15 cellular contexts compared by ENCODE assay signal in genomic region chr6:3210024-3210610, GRCh38. TPM values are rescaled to one million over a fixed set of nuclear protein-coding genes. Genes with fewer than 3 reads are reported as not detected.
DNase-seq lines count a peak whose midpoint lies in the region; ATAC-seq, FAIRE-seq and TF ChIP-seq lines count a peak whose summit lies in the region.
"Had no signal": no experiment of that assay in that cellular context is flagged by ENCODE, and none has a peak within 500 bp of the region (broad histone marks: within the 10 kb centered on the region; RNA-seq: fewer than 3 reads in every experiment).

No MANE protein-coding gene starts in this region.

- H3K27me3 Mint-ChIP-seq in activated CD8-positive, alpha-beta T cell treated with anti-CD3 and anti-CD28 coated beads for 36 hours, result peaks cover 16% of the 10 kb centered on the region
- peaks cover 19% of the 10 kb centered on the region for H3K27me3 Mint-ChIP-seq in activated CD8-positive, alpha-beta T cell treated with anti-CD3 and anti-CD28 coated beads, Interleukin-2, amount 10 ng/mL, durations not matched to agents 7 days and 5 days (ENCODE audit: low read depth)
- H3K27me3 Mint-ChIP-seq in stimulated activated naive B cell treated with anti-CD40 and anti-IgM and Interleukin-4, amounts not matched to agents 10 μg/mL and 1 μg/mL and 100 μg/mL, for 72 hours, result peaks cover 26 to 38% of the 10 kb centered on the region in 2 donors

- no peak overlapping the region for H3K4me3 ChIP-seq in GM12878

- no peak for TF ChIP-seq CTCF in activated CD8-positive, alpha-beta T cell treated with anti-CD3 and anti-CD28 coated beads for 36 hours (IDR thresholded peaks at IDR 0.05)
- TF ChIP-seq CTCF in GM12878 (IDR thresholded peaks at IDR 0.05 in 2 of 3, conservative IDR thresholded peaks at IDR 0.05 in 1 of 3; ENCODE audit: control insufficient read depth in 2 of 3, extremely low read depth in 1 of 3, insufficient read depth in 1 of 3, low read depth in 3 of 3, low read length in 3 of 3), result no peak

- intact Hi-C loops in activated CD8-positive, alpha-beta T cell treated with anti-CD3 and anti-CD28 coated beads for 36 hours (cut with micrococcal nuclease), result no loop called here
- intact Hi-C loops in GM12878 (cut with micrococcal nuclease; ENCODE audit: unreplicated experiment), result no loop called here

- H3K4me3 Mint-ChIP-seq in activated CD8-positive, alpha-beta T cell treated with anti-CD3 and anti-CD28 coated beads for 36 hours, result no peak overlapping the region
- no peak overlapping the region for H3K4me3 Mint-ChIP-seq in activated CD8-positive, alpha-beta T cell treated with anti-CD3 and anti-CD28 coated beads, Interleukin-2, amount 10 ng/mL, durations not matched to agents 7 days and 5 days
- H3K4me3 Mint-ChIP-seq in stimulated activated naive B cell treated with anti-CD40 and anti-IgM and Interleukin-4, amounts not matched to agents 10 μg/mL and 1 μg/mL and 100 μg/mL, for 72 hours, result peak overlapping the region in 1 of 2 donors; percentile 6
- H3K4me3 Mint-ChIP-seq: nephron had no signal

- SMC1A ChIA-PET in GM12878 (lab: Charles Lee; ENCODE audit: uncharacterized antibody, unreplicated experiment), result interaction anchor here (0.7 to 2.4 kb wide), 10 partner anchors 14 to 206 kb away, joined by 3 to 10 read pairs (median 3); partner anchors contain the start of gene TUBB2A

- H4K20me1 ChIP-seq in GM12878 (ENCODE audit: control insufficient read depth, insufficient read depth), result no peaks in the 10 kb centered on the region

- H3K4me1 Mint-ChIP-seq in activated CD8-positive, alpha-beta T cell treated with anti-CD3 and anti-CD28 coated beads for 36 hours (ENCODE audit: low read depth), result peaks cover 27% of the 10 kb centered on the region
- peaks cover 8% of the 10 kb centered on the region for H3K4me1 Mint-ChIP-seq in activated CD8-positive, alpha-beta T cell treated with anti-CD3 and anti-CD28 coated beads, Interleukin-2, amount 10 ng/mL, durations not matched to agents 7 days and 5 days (ENCODE audit: low read depth)
- H3K4me1 Mint-ChIP-seq in stimulated activated naive B cell treated with anti-CD40 and anti-IgM and Interleukin-4, amounts not matched to agents 10 μg/mL and 1 μg/mL and 100 μg/mL, for 72 hours, result peaks cover 39 to 51% of the 10 kb centered on the region in 2 donors

- no peak for TF ChIP-seq EP300 in GM12878 (IDR thresholded peaks at IDR 0.05; ENCODE audit: borderline replicate concordance in 1 of 2, control insufficient read depth in 1 of 2, low read depth in 2 of 2, low read length in 2 of 2)

- RAD21 ChIA-PET in GM12878 (lab: Charles Lee; ENCODE audit: unreplicated experiment), result interaction anchor here (0.5 to 3.4 kb wide), 11 partner anchors 8 to 522 kb away, joined by 3 to 17 read pairs (median 4); partner anchors contain the start of gene TUBB2A

- FAIRE-seq in GM12878 (lab: Jason Lieb, UNC), result no peak
- FAIRE-seq: GM12891 had no signal

- DNase-seq in activated CD8-positive, alpha-beta T cell treated with anti-CD3 and anti-CD28 coated beads for 36 hours, result no peak
- DNase-seq in activated CD8-positive, alpha-beta T cell treated with anti-CD3 and anti-CD28 coated beads, Interleukin-2, amount 10 ng/mL, durations not matched to agents 7 days and 5 days, result no peak
- no peak for DNase-seq in GM12878 (ENCODE audit: low read depth, low spot score)
- DNase-seq in stimulated activated naive B cell treated with anti-CD40 and anti-IgM and Interleukin-4, amounts not matched to agents 10 μg/mL and 1 μg/mL and 100 μg/mL, for 72 hours, result no peak
- DNase-seq in HuH-7 (ENCODE audit: low spot score), result no peak
- DNase-seq in KBM-7, result no peak
- DNase-seq in DMS53 treated with DMSO at 0.1 percent for 48 hours (lab: John Stamatoyannopoulos, UW; ENCODE audit: unreplicated experiment), result no peak
- DNase-seq: ACHN, DND-41, head of caudate nucleus, NCI-H2081 had no signal

- no peaks in the 10 kb centered on the region for H3K27me3 ChIP-seq in GM12878 (replicated peaks in 1 of 2; ENCODE audit: control insufficient read depth in 2 of 2, insufficient read depth in 2 of 2, low read length in 1 of 2)

- peak overlapping the region; percentile 31; the same call in 1 of the 2 replicates for H2AFZ ChIP-seq in GM12878 (ENCODE audit: control insufficient read depth, low read depth, low read length)

- peaks cover 37% of the 10 kb centered on the region for H3K4me1 ChIP-seq in GM12878 (ENCODE audit: control insufficient read depth, insufficient read depth, low read length)

- H3K9me3 Mint-ChIP-seq in activated CD8-positive, alpha-beta T cell treated with anti-CD3 and anti-CD28 coated beads for 36 hours, result no peaks in the 10 kb centered on the region
- no peaks in the 10 kb centered on the region for H3K9me3 Mint-ChIP-seq in activated CD8-positive, alpha-beta T cell treated with anti-CD3 and anti-CD28 coated beads, Interleukin-2, amount 10 ng/mL, durations not matched to agents 7 days and 5 days (ENCODE audit: insufficient read depth)
- no peaks in the 10 kb centered on the region for H3K9me3 Mint-ChIP-seq in stimulated activated naive B cell treated with anti-CD40 and anti-IgM and Interleukin-4, amounts not matched to agents 10 μg/mL and 1 μg/mL and 100 μg/mL, for 72 hours
- H3K9me3 Mint-ChIP-seq: nephron had no signal

- no peaks in the 10 kb centered on the region for H3K36me3 ChIP-seq in GM12878 (ENCODE audit: control insufficient read depth in 2 of 2, insufficient read depth in 2 of 2, low read length in 1 of 2)

- in situ Hi-C loops in GM12878 (cut with MboI) (no loop called here), KBM-7 (cut with MboI; ENCODE audit: low pct_unique_long_range_greater_than_20kb, low sequenced_read_pairs) (no loop called here)

- H3K27ac ChIP-seq in GM12878 (ENCODE audit: control insufficient read depth, insufficient read depth), result peak overlapping the region; percentile 71

- WGBS in GM12878 (ENCODE audit: insufficient coverage, insufficient replicate concordance, low lambda C conversion rate, missing lambda C conversion rate), result 79% methylated on average over 9 of the region's 9 CpGs

- CTCF ChIA-PET in activated CD8-positive, alpha-beta T cell treated with anti-CD3 and anti-CD28 coated beads for 36 hours (lab: Charles Lee), result interaction anchor here (0.6 to 2.8 kb wide), 8 partner anchors 13 to 213 kb away, joined by 3 to 16 read pairs (median 3); no protein-coding TSS in a partner anchor
- CTCF ChIA-PET in activated CD8-positive, alpha-beta T cell treated with anti-CD3 and anti-CD28 coated beads, Interleukin-2, amount 10 ng/mL, durations not matched to agents 7 days and 5 days (lab: Charles Lee), result interaction anchor here (0.9 to 1.9 kb wide), 2 partner anchors 41 to 53 kb away, joined by 3 to 6 read pairs; partner anchors contain the start of gene TUBB2A
- CTCF ChIA-PET in GM12878 (lab: Yijun Ruan, JAX), result interaction anchor here (1.1 to 3.0 kb wide), 6 partner anchors 22 to 213 kb away, joined by 3 to 10 read pairs (median 5); partner anchors contain the start of gene TUBB2A

- no peak for TF ChIP-seq RAD21 in GM12878 (IDR thresholded peaks at IDR 0.05; ENCODE audit: insufficient read depth, low read depth, low read length)

- H3K9me3 ChIP-seq in GM12878 (replicated peaks; ENCODE audit: control insufficient read depth, insufficient read depth, low read length), result no peaks in the 10 kb centered on the region; the same call in 2 of the 3 replicates

- no peak for TF ChIP-seq POLR2A in GM12878 (IDR thresholded peaks at IDR 0.05; ENCODE audit: low read depth, low read length)

- TSS peak; percentile 84 for BruUV-seq in GM12878 (replicated peaks; lab: Mats Ljungman, UMichigan)

- POLR2A ChIA-PET in activated CD8-positive, alpha-beta T cell treated with anti-CD3 and anti-CD28 coated beads for 36 hours (lab: Charles Lee), result interaction anchor here (0.6 to 1.3 kb wide), 2 partner anchors 17 to 31 kb away, joined by 3 read pairs; no protein-coding TSS in a partner anchor
- POLR2A ChIA-PET in activated CD8-positive, alpha-beta T cell treated with anti-CD3 and anti-CD28 coated beads, Interleukin-2, amount 10 ng/mL, durations not matched to agents 7 days and 5 days (lab: Charles Lee), result no interaction called here
- POLR2A ChIA-PET in GM12878 (lab: Charles Lee), result interaction anchor here (0.6 to 1.4 kb wide), 3 partner anchors 9 to 131 kb away, joined by 3 to 4 read pairs (median 4); no protein-coding TSS in a partner anchor

- peak overlapping the region; percentile 75; the same call in 1 of the 2 replicates for H3K4me2 ChIP-seq in GM12878 (ENCODE audit: control insufficient read depth, insufficient read depth)

- peak overlapping the region; percentile 33; the same call in 1 of the 2 replicates for H3K9ac ChIP-seq in GM12878 (ENCODE audit: control insufficient read depth, insufficient read depth, low read length)

- H3K27ac Mint-ChIP-seq in activated CD8-positive, alpha-beta T cell treated with anti-CD3 and anti-CD28 coated beads for 36 hours, result peak overlapping the region; percentile 87
- no peak overlapping the region for H3K27ac Mint-ChIP-seq in activated CD8-positive, alpha-beta T cell treated with anti-CD3 and anti-CD28 coated beads, Interleukin-2, amount 10 ng/mL, durations not matched to agents 7 days and 5 days
- peak overlapping the region; percentile 85 for H3K27ac Mint-ChIP-seq in stimulated activated naive B cell treated with anti-CD40 and anti-IgM and Interleukin-4, amounts not matched to agents 10 μg/mL and 1 μg/mL and 100 μg/mL, for 72 hours
- H3K27ac Mint-ChIP-seq: nephron had no signal

- H3K79me2 ChIP-seq in GM12878 (ENCODE audit: control insufficient read depth, insufficient read depth, low read length), result no peaks in the 10 kb centered on the region

- ATAC-seq in activated CD8-positive, alpha-beta T cell treated with anti-CD3 and anti-CD28 coated beads for 36 hours, result no peak
- ATAC-seq in activated CD8-positive, alpha-beta T cell treated with anti-CD3 and anti-CD28 coated beads, Interleukin-2, amount 10 ng/mL, durations not matched to agents 7 days and 5 days, result no peak
- ATAC-seq in HG02642 (IDR thresholded peaks at IDR 0.05; ENCODE audit: poor library complexity, unreplicated experiment), result peak; percentile 22
- no peak; the same call in 2 of the 3 replicates for ATAC-seq in GM12878
- peak; percentile 47 to 50 for ATAC-seq in stimulated activated naive B cell treated with anti-CD40 and anti-IgM and Interleukin-4, amounts not matched to agents 10 μg/mL and 1 μg/mL and 100 μg/mL, for 72 hours (replicated peaks)
- ATAC-seq: left lobe of liver had no signal

- H3K36me3 Mint-ChIP-seq in activated CD8-positive, alpha-beta T cell treated with anti-CD3 and anti-CD28 coated beads for 36 hours (ENCODE audit: low read depth), result no peaks in the 10 kb centered on the region
- no peaks in the 10 kb centered on the region for H3K36me3 Mint-ChIP-seq in activated CD8-positive, alpha-beta T cell treated with anti-CD3 and anti-CD28 coated beads, Interleukin-2, amount 10 ng/mL, durations not matched to agents 7 days and 5 days (ENCODE audit: low read depth)
- peaks cover 0 to 12% of the 10 kb centered on the region in 2 donors for H3K36me3 Mint-ChIP-seq in stimulated activated naive B cell treated with anti-CD40 and anti-IgM and Interleukin-4, amounts not matched to agents 10 μg/mL and 1 μg/mL and 100 μg/mL, for 72 hours

RNA-seq across cellular contexts. Expression of gene TUBB2B, which starts 17.3 kb away (rescaled TPM):
- under 1 TPM; 0.41 to 0.67 TPM for total RNA-seq in activated CD8-positive, alpha-beta T cell treated with anti-CD3 and anti-CD28 coated beads for 36 hours
- total RNA-seq in activated CD8-positive, alpha-beta T cell treated with anti-CD3 and anti-CD28 coated beads, Interleukin-2, amount 10 ng/mL, durations not matched to agents 7 days and 5 days, result not detected
- total RNA-seq in GM12878 (2013; cell fraction: nucleolus; rRNA removed), result 1.7 TPM in 2 replicates
- total RNA-seq in GM12878 (2014; rRNA removed), result 45.4 and 54.7 TPM in 2 replicates
- 32.7 and 36.9 TPM in 2 replicates for total RNA-seq in GM12878 (2014; rRNA removed; fragmentation: Illumina TruSeq; extraction: Trizol)
- 55.4 and 63.2 TPM in 2 replicates for total RNA-seq in GM12878 (2021)
- polyA plus RNA-seq in GM12878 (2011; ENCODE audit: low read depth), result 6.2 TPM
- polyA plus RNA-seq in GM12878 (2011; rRNA removed), result 1.7 and 3.6 TPM in 2 replicates
- 3.4 and 5.6 TPM in 2 replicates for polyA plus RNA-seq in GM12878 (2011; cell fraction: cytosol; rRNA removed)
- 2.8 and 3.0 TPM in 2 replicates for polyA plus RNA-seq in GM12878 (2011; cell fraction: nucleus; rRNA removed)
- polyA plus RNA-seq in GM12878 (2012), result 19.4 and 30.4 TPM in 2 replicates
- 14.3 and 30.9 TPM in 2 replicates for polyA plus RNA-seq in GM12878 (2014; fragmentation: Illumina TruSeq; extraction: Trizol)
- polyA plus RNA-seq in GM12878 (2014; fragmentation: Nextera tagmentation; extraction: Ambion mirVana), result 1 to 10 TPM; 2.6 to 5.8 TPM
- polyA plus RNA-seq in GM12878 (2014; rRNA removed), result 75.2 and 81.4 TPM in 2 replicates
- 10 to 100 TPM in 1 of 2 experiments, 1 to 10 TPM in 1; 7.9 to 11.6 TPM for polyA plus RNA-seq in GM12878 (2016; fragmentation: Nextera tagmentation; extraction: Ambion mirVana)
- 2.8 and 4.0 TPM in 2 replicates for polyA minus RNA-seq in GM12878 (2011; rRNA and poly(A)+ RNA removed)
- 0.67 and 1.7 TPM in 2 replicates for polyA minus RNA-seq in GM12878 (2011; cell fraction: cytosol; rRNA and poly(A)+ RNA removed)
- 0.86 and 1.1 TPM in 2 replicates for polyA minus RNA-seq in GM12878 (2011; cell fraction: nucleus; rRNA and poly(A)+ RNA removed)

RNA-seq across cellular contexts. Expression of gene PSMG4, which starts 48.6 kb away (rescaled TPM):
- total RNA-seq in activated CD8-positive, alpha-beta T cell treated with anti-CD3 and anti-CD28 coated beads for 36 hours, result 10 to 100 TPM; 50.2 to 53.9 TPM
- 10 to 100 TPM; 35.3 to 35.5 TPM for total RNA-seq in activated CD8-positive, alpha-beta T cell treated with anti-CD3 and anti-CD28 coated beads, Interleukin-2, amount 10 ng/mL, durations not matched to agents 7 days and 5 days
- total RNA-seq in GM12878 (2013; cell fraction: nucleolus; rRNA removed), result 80.6 and 82.0 TPM in 2 replicates
- total RNA-seq in GM12878 (2014; rRNA removed) (51.4 and 56.9 TPM in 2 replicates), GM12878 (2014; rRNA removed; fragmentation: Illumina TruSeq; extraction: Trizol) (19.6 and 22.8 TPM in 2 replicates), GM12878 (2021) (32.4 and 32.9 TPM in 2 replicates)
- polyA plus RNA-seq in GM12878 (2011; ENCODE audit: low read depth), result 9.2 TPM
- polyA plus RNA-seq in GM12878 (2011; rRNA removed) (25.3 and 26.6 TPM in 2 replicates), GM12878 (2014; fragmentation: Illumina TruSeq; extraction: Trizol) (8.2 and 11.4 TPM in 2 replicates), GM12878 (2014; fragmentation: Nextera tagmentation; extraction: Ambion mirVana) (10 to 100 TPM in 1 of 2 experiments, 1 to 10 TPM in 1; 7.1 to 14.2 TPM), GM12878 (2014; rRNA removed) (62.6 and 67.1 TPM in 2 replicates), GM12878 (2016; fragmentation: Nextera tagmentation; extraction: Ambion mirVana) (10 to 100 TPM; 54.6 to 59.3 TPM)
- polyA plus RNA-seq in GM12878 (2011; cell fraction: cytosol; rRNA removed), result 35.6 and 60.0 TPM in 2 replicates
- 35.9 and 43.3 TPM in 2 replicates for polyA plus RNA-seq in GM12878 (2011; cell fraction: nucleus; rRNA removed)
- polyA plus RNA-seq in GM12878 (2012), result 17.4 and 18.7 TPM in 2 replicates
- polyA minus RNA-seq in GM12878 (2011; rRNA and poly(A)+ RNA removed), result 25.8 and 28.8 TPM in 2 replicates
- 5.7 and 10.1 TPM in 2 replicates for polyA minus RNA-seq in GM12878 (2011; cell fraction: cytosol; rRNA and poly(A)+ RNA removed)
- polyA minus RNA-seq in GM12878 (2011; cell fraction: nucleus; rRNA and poly(A)+ RNA removed), result 20.2 and 40.2 TPM in 2 replicates

RNA-seq across cellular contexts. Expression of gene TUBB2A, which starts 52.8 kb away (rescaled TPM):
- 1 to 10 TPM; 1.3 to 1.5 TPM for total RNA-seq in activated CD8-positive, alpha-beta T cell treated with anti-CD3 and anti-CD28 coated beads for 36 hours
- total RNA-seq in activated CD8-positive, alpha-beta T cell treated with anti-CD3 and anti-CD28 coated beads, Interleukin-2, amount 10 ng/mL, durations not matched to agents 7 days and 5 days, result 1 to 10 TPM; 2.7 to 3.5 TPM
- total RNA-seq in GM12878 (2013; cell fraction: nucleolus; rRNA removed), result 2.4 and 3.7 TPM in 2 replicates
- total RNA-seq in GM12878 (2014; rRNA removed) (47.0 and 49.5 TPM in 2 replicates), GM12878 (2014; rRNA removed; fragmentation: Illumina TruSeq; extraction: Trizol) (17.8 and 22.7 TPM in 2 replicates), GM12878 (2021) (46.6 and 47.6 TPM in 2 replicates)
- polyA plus RNA-seq in GM12878 (2011; ENCODE audit: low read depth), result 6.1 TPM
- polyA plus RNA-seq in GM12878 (2011; rRNA removed) (2.3 and 4.9 TPM in 2 replicates), GM12878 (2014; fragmentation: Illumina TruSeq; extraction: Trizol) (9.6 and 23.1 TPM in 2 replicates), GM12878 (2014; fragmentation: Nextera tagmentation; extraction: Ambion mirVana) (1 to 10 TPM; 2.2 to 6.0 TPM), GM12878 (2014; rRNA removed) (46.1 and 49.3 TPM in 2 replicates), GM12878 (2016; fragmentation: Nextera tagmentation; extraction: Ambion mirVana) (10 to 100 TPM; 39.5 to 44.0 TPM)
- 4.5 and 6.8 TPM in 2 replicates for polyA plus RNA-seq in GM12878 (2011; cell fraction: cytosol; rRNA removed)
- polyA plus RNA-seq in GM12878 (2011; cell fraction: nucleus; rRNA removed), result 4.8 and 7.0 TPM in 2 replicates
- polyA plus RNA-seq in GM12878 (2012), result 11.6 and 23.7 TPM in 2 replicates
- polyA minus RNA-seq in GM12878 (2011; rRNA and poly(A)+ RNA removed), result 3.7 and 4.4 TPM in 2 replicates
- polyA minus RNA-seq in GM12878 (2011; cell fraction: cytosol; rRNA and poly(A)+ RNA removed), result 3.1 and 4.2 TPM in 2 replicates
- 1.5 and 3.1 TPM in 2 replicates for polyA minus RNA-seq in GM12878 (2011; cell fraction: nucleus; rRNA and poly(A)+ RNA removed)

Comparison
In these comparisons a context has a peak if more than half of its experiments do, and no peak if none do; other contexts are left out.
1. ATAC-seq: peak in HG02642 (single experiment) and stimulated activated naive B cell treated with anti-CD40 and anti-IgM and Interleukin-4, amounts not matched to agents 10 μg/mL and 1 μg/mL and 100 μg/mL, for 72 hours (2 of 2); none in activated CD8-positive, alpha-beta T cell treated with anti-CD3 and anti-CD28 coated beads for 36 hours (single experiment), activated CD8-positive, alpha-beta T cell treated with anti-CD3 and anti-CD28 coated beads, Interleukin-2, amount 10 ng/mL, durations not matched to agents 7 days and 5 days (single experiment) and GM12878 (single experiment).